Comparison of ENCODE assay signal across 22 cellular contexts in genomic region chr3:25540187-25540765, GRCh38.
DNase-seq lines count a peak whose midpoint lies in the region; ATAC-seq and TF ChIP-seq lines count a peak whose summit lies in the region.
"Had no signal": no experiment of that assay in that cellular context is flagged by ENCODE, and none has a peak within 500 bp of the region (broad histone marks: within the 10 kb centered on the region; RNA-seq: fewer than 3 reads in every experiment).

No MANE protein-coding gene starts in this region.

- no peaks in the 10 kb centered on the region for H3K4me1 Mint-ChIP-seq in GM23338
- H3K4me1 Mint-ChIP-seq: CD8-positive, alpha-beta memory T cell had no signal

- WGBS in right cardiac atrium: 64% methylated on average over 7 of the region's 7 CpGs

- H3K36me3 ChIP-seq in GM23338 (ENCODE audit: insufficient read depth) (no peaks in the 10 kb centered on the region), WERI-Rb-1 (no peaks in the 10 kb centered on the region)

- TF ChIP-seq CTCF in GM23338 (conservative IDR thresholded peaks at IDR 0.05; ENCODE audit: low read depth in 2 of 2): no peak
- TF ChIP-seq CTCF in WERI-Rb-1 (IDR thresholded peaks at IDR 0.05; ENCODE audit: low read depth, low read length): no peak

- H3K27ac ChIP-seq in GM23338 (ENCODE audit: low read depth): no peak overlapping the region
- peak overlapping the region; percentile 67 for H3K27ac ChIP-seq in WERI-Rb-1
- no peak overlapping the region for H3K27ac ChIP-seq in right cardiac atrium (ENCODE audit: low read length)
- H3K27ac ChIP-seq: GM23248 had no signal

- H3K27ac Mint-ChIP-seq in GM23338: no peak overlapping the region
- H3K27ac Mint-ChIP-seq: CD8-positive, alpha-beta memory T cell had no signal

- H3K4me3 Mint-ChIP-seq in GM23338: no peak overlapping the region
- H3K4me3 Mint-ChIP-seq: CD8-positive, alpha-beta memory T cell had no signal

- H3K4me1 ChIP-seq in GM23338 (ENCODE audit: insufficient read depth): no peaks in the 10 kb centered on the region
- peaks cover 5% of the 10 kb centered on the region for H3K4me1 ChIP-seq in right cardiac atrium (ENCODE audit: control insufficient read depth, insufficient read depth, low read length)

- no peak overlapping the region for H3K4me2 ChIP-seq in GM23338

- intact Hi-C loops in right cardiac atrium (cut with DNase I): no loop called here

- no peaks in the 10 kb centered on the region for H3F3A ChIP-seq in GM23338 (replicated peaks; ENCODE audit: low read depth)

- ATAC-seq in GM23338 (no peak), right cardiac atrium (peak; percentile 17 to 22), GM21423 (IDR thresholded peaks at IDR 0.05; ENCODE audit: unreplicated experiment) (no peak), HG03571 (IDR thresholded peaks at IDR 0.05; ENCODE audit: unreplicated experiment) (no peak)
- ATAC-seq: HepG2, Panc1 had no signal

- H3K4me3 ChIP-seq in GM23338 (no peak overlapping the region), WERI-Rb-1 (ENCODE audit: low read depth, low read length) (no peak overlapping the region), right cardiac atrium (ENCODE audit: low read length) (no peak overlapping the region)
- H3K4me3 ChIP-seq: GM23248 had no signal

- no peaks in the 10 kb centered on the region for H3K79me2 ChIP-seq in GM23338 (replicated peaks; ENCODE audit: insufficient read depth)

- peaks cover 5% of the 10 kb centered on the region for H3K9me3 ChIP-seq in WERI-Rb-1 (ENCODE audit: severe bottlenecking)
- H3K9me3 ChIP-seq in right cardiac atrium (ENCODE audit: control insufficient read depth, low read length): no peaks in the 10 kb centered on the region

- H3K9me3 Mint-ChIP-seq in GM23338: peaks cover 2% of the 10 kb centered on the region; the same call in 1 of the 3 replicates
- H3K9me3 Mint-ChIP-seq: CD8-positive, alpha-beta memory T cell had no signal

- H4K20me1 ChIP-seq in GM23338 (replicated peaks; ENCODE audit: insufficient read depth): no peaks in the 10 kb centered on the region

- H3K27me3 ChIP-seq in GM23338 (ENCODE audit: insufficient read depth) (no peaks in the 10 kb centered on the region), WERI-Rb-1 (ENCODE audit: insufficient read depth, low read depth, severe bottlenecking) (no peaks in the 10 kb centered on the region), right cardiac atrium (ENCODE audit: control insufficient read depth, insufficient read depth) (no peaks in the 10 kb centered on the region)

- H3K9me2 ChIP-seq in GM23338 (ENCODE audit: insufficient read depth): no peaks in the 10 kb centered on the region; the same call in 1 of the 2 replicates

- DNase-seq in D341Med (ENCODE audit: low spot score) (peak; percentile 55), GM23338 (ENCODE audit: low spot score) (no peak), WERI-Rb-1 (peak; percentile 66), right cardiac atrium (no peak), A172 (ENCODE audit: low spot score) (no peak)
- no peak for DNase-seq in stimulated activated CD8-positive, alpha-beta memory T cell treated with anti-CD3 and anti-CD28 coated beads, Interleukin-4, amount 100 ng/mL, for 48 hours
- DNase-seq: ACHN; C1 segment of cervical spinal cord; CD8-positive, alpha-beta memory T cell; DMS79 treated with DMSO at 0.1 percent for 48 hours; GM23248; HCEC 1CT; KG1; MV-4-11; NCI-H1694 treated with DMSO at 0.1 percent for 48 hours; NCI-H2107; NCI-H226; NCI-H524 had no signal

- H2AFZ ChIP-seq in GM23338: peak overlapping the region; percentile 7; the same call in 1 of the 2 replicates
- H2AFZ ChIP-seq: GM23248 had no signal

- H3K27me3 Mint-ChIP-seq in GM23338 (ENCODE audit: insufficient read depth, low read depth, poor library complexity): no peaks in the 10 kb centered on the region

- no peaks in the 10 kb centered on the region for H3K36me3 Mint-ChIP-seq in GM23338 (ENCODE audit: low read depth)
- H3K36me3 Mint-ChIP-seq: CD8-positive, alpha-beta memory T cell had no signal

TF ChIP-seq in GM23338, 12 proteins besides CTCF, POLR2A, EP300 and RAD21:
- TF ChIP-seq ETS1 (IDR thresholded peaks at IDR 0.05): no peak
TF ChIP-seq in GM23338: peak in this region for 0.

Comparison
In these comparisons a context has a peak if more than half of its experiments do, and no peak if none do; other contexts are left out.
1. DNase-seq: peak in D341Med (single experiment) and WERI-Rb-1 (single experiment); none in GM23338 (single experiment), right cardiac atrium (0 of 3), A172 (single experiment) and stimulated activated CD8-positive, alpha-beta memory T cell treated with anti-CD3 and anti-CD28 coated beads, Interleukin-4, amount 100 ng/mL, for 48 hours (single experiment).
2. ATAC-seq: peak in right cardiac atrium (2 of 2); none in GM23338 (single experiment), GM21423 (single experiment) and HG03571 (single experiment).